ENCODE assay signal across 9 cellular contexts in the genomic region with DNA sequence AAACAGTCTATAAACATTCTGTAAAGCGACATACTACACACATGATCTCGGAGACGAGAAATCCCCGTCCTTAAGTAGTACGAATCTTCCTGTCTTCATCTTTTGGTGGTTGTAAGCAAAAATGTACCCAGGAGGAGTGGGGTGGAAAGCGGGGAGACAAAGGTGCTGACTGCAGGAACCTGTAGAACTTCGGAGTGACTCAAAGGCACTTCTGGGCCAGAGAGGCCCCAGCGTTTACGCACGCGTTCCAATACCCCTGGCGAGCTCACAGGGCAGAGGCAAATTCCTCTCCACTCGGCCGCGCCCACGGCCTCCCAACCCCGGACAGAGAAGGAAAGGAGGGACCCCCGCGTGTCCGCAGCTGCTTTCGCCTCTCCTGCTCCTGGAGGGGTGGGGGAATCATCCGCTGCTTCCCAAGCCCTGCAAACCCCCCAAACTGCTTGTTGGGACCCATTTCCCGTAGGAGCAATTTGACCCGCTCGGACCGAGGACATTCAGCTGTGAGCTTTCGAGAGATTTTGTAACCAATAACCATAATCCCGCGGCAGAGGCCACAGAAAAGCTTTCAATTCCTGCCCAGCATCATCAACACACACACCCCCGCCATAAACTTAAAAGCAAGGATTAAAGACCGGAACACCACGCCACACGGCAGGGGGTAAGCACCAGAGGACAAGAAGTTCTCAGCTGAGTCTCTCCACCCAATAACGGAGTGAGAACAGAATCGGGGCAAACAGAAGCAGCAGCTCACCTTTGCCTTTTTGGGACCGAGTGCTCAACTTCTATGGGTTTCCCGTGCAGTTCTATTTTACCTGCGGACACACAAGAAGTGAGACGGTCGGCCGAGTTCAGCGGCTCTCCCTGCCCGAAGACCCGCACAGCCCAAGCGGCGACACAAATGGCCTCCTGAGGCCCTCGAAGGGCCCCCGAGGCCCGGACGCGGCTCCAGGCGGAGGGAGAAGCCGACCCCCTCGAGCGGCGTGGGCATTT. TPM values are rescaled to one million over a fixed set of nuclear protein-coding genes. Genes with fewer than 3 reads are reported as not detected.
A peak's percentile ranks its signal among the peaks of the same experiment; 100 is the strongest.
DNase-seq lines count a peak whose midpoint lies in the region; ATAC-seq lines count a peak whose summit lies in the region.
"Had no signal": no experiment of that assay in that cellular context is flagged by ENCODE, and none has a peak within 500 bp of the region (broad histone marks: within the 10 kb centered on the region; RNA-seq: fewer than 3 reads in every experiment).

No MANE protein-coding gene starts in this region.

- peaks cover 77% of the 10 kb centered on the region for H3K27me3 Mint-ChIP-seq in activated naive CD4-positive, alpha-beta T cell treated with anti-CD3 and anti-CD28 coated beads, Interleukin-2, amount 10 ng/mL, durations not matched to agents 7 days and 5 days
- peaks cover 47% of the 10 kb centered on the region for H3K27me3 Mint-ChIP-seq in activated naive CD8-positive, alpha-beta T cell

- CTCF ChIA-PET in activated naive CD4-positive, alpha-beta T cell treated with anti-CD3 and anti-CD28 coated beads, Interleukin-2, amount 10 ng/mL, durations not matched to agents 7 days and 5 days (lab: Charles Lee): interaction anchor here (1.0 kb wide), 1 partner anchor 110 kb away, joined by 4 read pairs; no protein-coding TSS in a partner anchor

- peaks cover 37% of the 10 kb centered on the region for H3K4me1 Mint-ChIP-seq in activated naive CD4-positive, alpha-beta T cell treated with anti-CD3 and anti-CD28 coated beads, Interleukin-2, amount 10 ng/mL, durations not matched to agents 7 days and 5 days
- peaks cover 34% of the 10 kb centered on the region for H3K4me1 Mint-ChIP-seq in activated naive CD8-positive, alpha-beta T cell (ENCODE audit: low read depth)

- H3K4me3 ChIP-seq in aorta (ENCODE audit: low read length in 2 of 2): no peak overlapping the region

- no peaks in the 10 kb centered on the region for H3K9me3 Mint-ChIP-seq in activated naive CD4-positive, alpha-beta T cell treated with anti-CD3 and anti-CD28 coated beads, Interleukin-2, amount 10 ng/mL, durations not matched to agents 7 days and 5 days
- H3K9me3 Mint-ChIP-seq in activated naive CD8-positive, alpha-beta T cell (ENCODE audit: low read depth): no peaks in the 10 kb centered on the region

- peak overlapping the region; percentile 58 for H3K4me3 Mint-ChIP-seq in activated naive CD4-positive, alpha-beta T cell treated with anti-CD3 and anti-CD28 coated beads, Interleukin-2, amount 10 ng/mL, durations not matched to agents 7 days and 5 days
- peak overlapping the region; percentile 82 for H3K4me3 Mint-ChIP-seq in activated naive CD8-positive, alpha-beta T cell

- H3K27ac Mint-ChIP-seq in activated naive CD4-positive, alpha-beta T cell treated with anti-CD3 and anti-CD28 coated beads, Interleukin-2, amount 10 ng/mL, durations not matched to agents 7 days and 5 days: peak overlapping the region; percentile 46
- peak overlapping the region; percentile 66 for H3K27ac Mint-ChIP-seq in activated naive CD8-positive, alpha-beta T cell

- H3K4me1 ChIP-seq in aorta (ENCODE audit: control insufficient read depth in 1 of 2, insufficient read depth in 2 of 2, low read length in 2 of 2): no peaks in the 10 kb centered on the region

- H3K27ac ChIP-seq in aorta (ENCODE audit: low read depth in 1 of 2, low read length in 2 of 2): no peak overlapping the region
- H3K27ac ChIP-seq: heart left ventricle had no signal

- ATAC-seq in aorta (ENCODE audit: low FRiP score) (peak; percentile 34), GM21390 (IDR thresholded peaks at IDR 0.05; ENCODE audit: unreplicated experiment) (no peak), HG03442 (IDR thresholded peaks at IDR 0.05; ENCODE audit: unreplicated experiment) (no peak)

- intact Hi-C loops in aorta (cut with DNase I): no loop called here

- H3K36me3 Mint-ChIP-seq in activated naive CD4-positive, alpha-beta T cell treated with anti-CD3 and anti-CD28 coated beads, Interleukin-2, amount 10 ng/mL, durations not matched to agents 7 days and 5 days: peaks cover 4% of the 10 kb centered on the region
- H3K36me3 Mint-ChIP-seq in activated naive CD8-positive, alpha-beta T cell: no peaks in the 10 kb centered on the region

- no peaks in the 10 kb centered on the region for H3K36me3 ChIP-seq in aorta (ENCODE audit: control insufficient read depth in 1 of 2, insufficient read depth in 2 of 2, low read length in 1 of 2)
- H3K36me3 ChIP-seq: heart left ventricle had no signal

- DNase-seq in activated naive CD4-positive, alpha-beta T cell treated with anti-CD3 and anti-CD28 coated beads, Interleukin-2, amount 10 ng/mL, durations not matched to agents 7 days and 5 days: peak; percentile 28
- DNase-seq in activated naive CD4-positive, alpha-beta T cell (lab: John Stamatoyannopoulos, UW): no peak
- DNase-seq in NCI-H146 treated with DMSO at 0.1 percent for 48 hours (lab: John Stamatoyannopoulos, UW; ENCODE audit: unreplicated experiment) (peak; percentile 48), kidney tubule cell (ENCODE audit: low spot score) (peak; percentile 29), aorta (no peak)
- DNase-seq: heart left ventricle had no signal

- WGBS in aorta, 2 donors: 12 to 16% methylated on average over 56 of the region's 56 CpGs

- H3K27me3 ChIP-seq in aorta (ENCODE audit: control insufficient read depth in 1 of 2, insufficient read depth in 2 of 2, low read length in 1 of 2): no peaks in the 10 kb centered on the region

- no peaks in the 10 kb centered on the region for H3K9me3 ChIP-seq in aorta (ENCODE audit: control insufficient read depth, low read length)
- H3K9me3 ChIP-seq: heart left ventricle had no signal

RNA-seq across cellular contexts. Expression of a gene that starts 2.3 kb away (rescaled TPM):
- 1 to 10 TPM in 1 of 2 donors, under 1 TPM in 1; 0.71 to 1.6 TPM for total RNA-seq in aorta
- under 1 TPM in 1 of 2 donors, not detected in 1; 0.08 TPM for polyA plus RNA-seq in aorta

Comparison
In these comparisons a context has a peak if more than half of its experiments do, and no peak if none do; other contexts are left out.
1. DNase-seq: peak in activated naive CD4-positive, alpha-beta T cell treated with anti-CD3 and anti-CD28 coated beads, Interleukin-2, amount 10 ng/mL, durations not matched to agents 7 days and 5 days (single experiment), NCI-H146 treated with DMSO at 0.1 percent for 48 hours (single experiment) and kidney tubule cell (single experiment); none in activated naive CD4-positive, alpha-beta T cell (0 of 4) and aorta (0 of 2).